Comparison of ENCODE assay signal across 8 cellular contexts in the genomic region with DNA sequence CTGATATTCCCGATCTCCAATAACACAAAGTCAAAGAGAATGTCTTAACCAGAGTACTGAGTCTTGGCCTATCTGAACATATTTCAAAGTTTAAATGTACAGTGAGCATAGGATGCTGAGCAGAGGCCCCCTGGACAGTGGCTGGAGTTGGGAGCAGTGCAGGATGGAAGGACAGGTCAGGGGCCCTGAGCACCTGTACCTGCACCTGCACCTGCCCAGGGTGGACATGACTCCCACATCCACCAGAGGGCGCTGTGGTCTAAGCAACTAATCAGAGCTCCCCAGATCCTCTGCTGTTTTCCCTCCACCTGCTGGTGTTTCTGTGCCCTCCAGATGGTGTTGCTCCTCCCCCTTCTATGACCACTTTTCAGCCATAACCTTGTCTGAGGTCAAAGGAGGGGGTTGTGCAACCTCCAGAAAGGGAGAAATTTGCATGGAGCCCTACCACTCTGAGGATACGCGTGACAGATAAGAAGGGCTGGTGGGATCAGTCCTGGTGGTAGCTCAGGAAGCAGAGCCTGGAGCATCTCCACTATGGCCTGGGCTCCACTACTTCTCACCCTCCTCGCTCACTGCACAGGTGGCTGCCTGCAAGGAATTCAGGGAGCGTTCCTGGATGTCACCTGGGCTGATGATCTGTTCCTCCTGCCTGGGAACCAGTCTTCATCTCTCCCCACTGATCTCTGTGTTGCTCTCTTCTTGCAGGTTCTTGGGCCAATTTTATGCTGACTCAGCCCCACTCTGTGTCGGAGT. TPM values are rescaled to one million over a fixed set of nuclear protein-coding genes. Genes with fewer than 3 reads are reported as not detected.
DNase-seq lines count a peak whose midpoint lies in the region; ATAC-seq and TF ChIP-seq lines count a peak whose summit lies in the region.

No MANE protein-coding gene starts in this region.

- TF ChIP-seq CTCF in BE2C (IDR thresholded peaks at IDR 0.05; ENCODE audit: low read depth, low read length) (peak; percentile 85), endothelial cell (IDR thresholded peaks at IDR 0.05; ENCODE audit: unreplicated experiment) (peak; percentile 97), natural killer cell (IDR thresholded peaks at IDR 0.05) (peak; percentile 77), stomach (IDR thresholded peaks at IDR 0.05) (peak in 5 of 7 experiments; percentile 61 to 83 (median 78))

- no peak for TF ChIP-seq POLR2A in stomach (IDR thresholded peaks at IDR 0.05)

- intact Hi-C loops in natural killer cell (cut with micrococcal nuclease) = no loop called here
- intact Hi-C loops in stomach (cut with DNase I; ENCODE audit: low total_unique reads) = no loop called here

- H3K4me1 Mint-ChIP-seq in activated CD4-positive, alpha-beta memory T cell treated with anti-CD3 and anti-CD28 coated beads, Interleukin-2, amount 10 ng/mL, durations not matched to agents 7 days and 5 days = no peaks in the 10 kb centered on the region
- H3K4me1 Mint-ChIP-seq in endothelial cell (ENCODE audit: unreplicated experiment) = no peaks in the 10 kb centered on the region
- no peaks in the 10 kb centered on the region for H3K4me1 Mint-ChIP-seq in natural killer cell

- no peak for TF ChIP-seq EP300 in stomach (IDR thresholded peaks at IDR 0.05)

- H3K27ac ChIP-seq in stomach = no peak overlapping the region

- 52 to 63% (median 62%) methylated on average over 7 of the region's 7 CpGs for WGBS in stomach, 5 donors

- peaks cover 35% of the 10 kb centered on the region for H3K27me3 Mint-ChIP-seq in activated CD4-positive, alpha-beta memory T cell treated with anti-CD3 and anti-CD28 coated beads, Interleukin-2, amount 10 ng/mL, durations not matched to agents 7 days and 5 days
- H3K27me3 Mint-ChIP-seq in endothelial cell (ENCODE audit: unreplicated experiment) (peaks cover 7% of the 10 kb centered on the region), natural killer cell (ENCODE audit: low read depth in 2 of 2) (peaks cover 18 to 26% of the 10 kb centered on the region in 2 donors)

- H3K9me3 ChIP-seq in BE2C = no peaks in the 10 kb centered on the region
- no peaks in the 10 kb centered on the region for H3K9me3 ChIP-seq in stomach

- no peak overlapping the region for H3K4me3 Mint-ChIP-seq in activated CD4-positive, alpha-beta memory T cell treated with anti-CD3 and anti-CD28 coated beads, Interleukin-2, amount 10 ng/mL, durations not matched to agents 7 days and 5 days
- no peak overlapping the region for H3K4me3 Mint-ChIP-seq in endothelial cell (ENCODE audit: unreplicated experiment)
- H3K4me3 Mint-ChIP-seq in natural killer cell = no peak overlapping the region

- ATAC-seq in GM19023 (IDR thresholded peaks at IDR 0.05; ENCODE audit: unreplicated experiment) (peak; percentile 73), HG03354 (IDR thresholded peaks at IDR 0.05; ENCODE audit: poor library complexity, severe bottlenecking, unreplicated experiment) (peak; percentile 71), natural killer cell (peak; percentile 70 to 88 (median 82))

- no peak overlapping the region for H3K27ac Mint-ChIP-seq in activated CD4-positive, alpha-beta memory T cell treated with anti-CD3 and anti-CD28 coated beads, Interleukin-2, amount 10 ng/mL, durations not matched to agents 7 days and 5 days
- H3K27ac Mint-ChIP-seq in endothelial cell (ENCODE audit: unreplicated experiment) = no peak overlapping the region
- no peak overlapping the region for H3K27ac Mint-ChIP-seq in natural killer cell

- H3K36me3 ChIP-seq in BE2C (no peaks in the 10 kb centered on the region), stomach (no peaks in the 10 kb centered on the region)

- H3K36me3 Mint-ChIP-seq in activated CD4-positive, alpha-beta memory T cell treated with anti-CD3 and anti-CD28 coated beads, Interleukin-2, amount 10 ng/mL, durations not matched to agents 7 days and 5 days (ENCODE audit: low read depth) = no peaks in the 10 kb centered on the region
- H3K36me3 Mint-ChIP-seq in endothelial cell (ENCODE audit: low read depth, unreplicated experiment) = no peaks in the 10 kb centered on the region
- no peaks in the 10 kb centered on the region for H3K36me3 Mint-ChIP-seq in natural killer cell

- DNase-seq in BE2C = peak; percentile 70
- peak; percentile 41 for DNase-seq in NCI-H526 treated with DMSO at 0.1 percent for 48 hours (lab: John Stamatoyannopoulos, UW)
- DNase-seq in activated CD4-positive, alpha-beta memory T cell treated with anti-CD3 and anti-CD28 coated beads, Interleukin-2, amount 10 ng/mL, durations not matched to agents 7 days and 5 days = peak; percentile 82
- peak; percentile 80 for DNase-seq in endothelial cell (ENCODE audit: low spot score)
- peak; percentile 65 for DNase-seq in natural killer cell
- DNase-seq in stomach = peak; percentile 83

- POLR2A ChIA-PET in activated CD4-positive, alpha-beta memory T cell treated with anti-CD3 and anti-CD28 coated beads, Interleukin-2, amount 10 ng/mL, durations not matched to agents 7 days and 5 days (lab: Charles Lee) = no interaction called here

- H3K4me3 ChIP-seq in BE2C (ENCODE audit: low read depth, low read length) = no peak overlapping the region
- H3K4me3 ChIP-seq in stomach = no peak overlapping the region

- CTCF ChIA-PET in activated CD4-positive, alpha-beta memory T cell treated with anti-CD3 and anti-CD28 coated beads, Interleukin-2, amount 10 ng/mL, durations not matched to agents 7 days and 5 days (lab: Charles Lee) = interaction anchor here (0.6 to 3.7 kb wide), 9 partner anchors 11 to 218 kb away, joined by 3 to 19 read pairs (median 4); no protein-coding TSS in a partner anchor

- H3K27me3 ChIP-seq in BE2C = no peaks in the 10 kb centered on the region; the same call in 1 of the 2 replicates
- H3K27me3 ChIP-seq in stomach = peaks cover 0 to 45% (median 6%) of the 10 kb centered on the region in 3 donors

- H3K9me3 Mint-ChIP-seq in activated CD4-positive, alpha-beta memory T cell treated with anti-CD3 and anti-CD28 coated beads, Interleukin-2, amount 10 ng/mL, durations not matched to agents 7 days and 5 days = no peaks in the 10 kb centered on the region
- H3K9me3 Mint-ChIP-seq in endothelial cell (ENCODE audit: unreplicated experiment) (no peaks in the 10 kb centered on the region), natural killer cell (no peaks in the 10 kb centered on the region)

- H3K4me1 ChIP-seq in BE2C = no peaks in the 10 kb centered on the region
- H3K4me1 ChIP-seq in stomach = no peaks in the 10 kb centered on the region

RNA-seq across cellular contexts. Expression of gene VPREB1, which starts 49.1 kb away (rescaled TPM):
- not detected for polyA plus RNA-seq in BE2C (2012; ENCODE audit: insufficient read depth, insufficient read length, low read depth)
- not detected for total RNA-seq in activated CD4-positive, alpha-beta memory T cell treated with anti-CD3 and anti-CD28 coated beads, Interleukin-2, amount 10 ng/mL, durations not matched to agents 7 days and 5 days
- total RNA-seq in endothelial cell (ENCODE audit: unreplicated experiment) (not detected), natural killer cell (not detected), stomach (1 to 10 TPM in 1 of 5 donors, not detected in 4; 2.2 TPM)
- polyA plus RNA-seq in stomach = under 1 TPM in 1 of 3 donors, not detected in 2; 0.23 TPM
